27 cellular contexts compared by ENCODE assay signal in the genomic region with DNA sequence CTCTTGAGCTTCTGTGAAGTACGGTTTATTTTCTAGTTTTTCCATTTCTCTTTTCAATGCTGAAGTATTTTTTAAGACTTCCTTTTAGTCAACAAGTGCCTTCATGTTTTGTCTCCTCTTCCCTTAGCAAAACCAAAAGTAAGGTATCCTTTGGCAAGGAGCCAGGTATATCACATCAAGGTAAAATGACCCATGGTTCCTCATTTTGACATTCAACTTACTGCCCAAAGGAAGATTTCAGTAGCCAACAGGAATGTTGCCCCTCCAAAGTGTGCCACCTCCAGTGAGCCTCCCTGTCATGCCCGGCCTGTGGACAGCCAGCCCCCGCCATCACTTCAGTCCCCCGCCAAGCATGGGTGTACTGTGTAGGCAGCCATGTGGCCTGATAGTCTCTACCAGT.
"Had no signal": no experiment of that assay in that cellular context is flagged by ENCODE, and none has a peak within 500 bp of the region (broad histone marks: within the 10 kb centered on the region; RNA-seq: fewer than 3 reads in every experiment).

No MANE protein-coding gene starts in this region.

- H3K27ac Mint-ChIP-seq: activated CD4-positive, alpha-beta memory T cell treated with anti-CD3 and anti-CD28 coated beads, Interleukin-2, amount 10 ng/mL, durations not matched to agents 7 days and 5 days; activated CD4-positive, alpha-beta T cell treated with anti-CD3 and anti-CD28 coated beads for 36 hours; activated naive CD4-positive, alpha-beta T cell treated with anti-CD3 and anti-CD28 coated beads for 36 hours; activated naive CD8-positive, alpha-beta T cell; activated T-helper 17 cell treated with anti-CD3 and anti-CD28 coated beads, Interleukin-2, amount 50 U/mL, for 72 hours; brain; T-cell had no signal

- H3K27ac ChIP-seq: SK-N-MC, VCaP had no signal

- H3K36me3 Mint-ChIP-seq: activated naive CD8-positive, alpha-beta T cell; brain; T-cell had no signal

- H3K4me3 Mint-ChIP-seq: activated CD4-positive, alpha-beta memory T cell treated with anti-CD3 and anti-CD28 coated beads, Interleukin-2, amount 10 ng/mL, durations not matched to agents 7 days and 5 days; activated CD4-positive, alpha-beta T cell treated with anti-CD3 and anti-CD28 coated beads for 36 hours; activated naive CD4-positive, alpha-beta T cell treated with anti-CD3 and anti-CD28 coated beads for 36 hours; activated naive CD8-positive, alpha-beta T cell; activated T-helper 17 cell treated with anti-CD3 and anti-CD28 coated beads, Interleukin-2, amount 50 U/mL, for 72 hours; brain; central memory CD8-positive, alpha-beta T cell; T-cell had no signal

- ATAC-seq: activated CD4-positive, alpha-beta T cell treated with anti-CD3 and anti-CD28 coated beads for 36 hours; activated T-helper 17 cell treated with anti-CD3 and anti-CD28 coated beads, Interleukin-2, amount 50 U/mL, for 72 hours; Right ventricle myocardium inferior; T-cell had no signal

- DNase-seq: activated CD4-positive, alpha-beta memory T cell treated with anti-CD3 and anti-CD28 coated beads, Interleukin-2, amount 10 ng/mL, durations not matched to agents 7 days and 5 days; activated CD4-positive, alpha-beta T cell treated with anti-CD3 and anti-CD28 coated beads, Interleukin-2, amount 50 U/mL, for 1 hour; activated gamma-delta T cell; activated naive CD4-positive, alpha-beta T cell treated with anti-CD3 and anti-CD28 coated beads for 36 hours; activated T-cell treated with anti-CD3 and anti-CD28 coated beads for 4 hours; amygdala; MV-4-11; NCI-H1092 treated with DMSO at 0.1 percent for 48 hours; NCI-H1417 treated with DMSO at 0.1 percent for 48 hours; NCI-H1694; NCI-H2029; NCI-H2107; NCI-H2171 treated with DMSO at 0.1 percent for 48 hours; NCI-H226; NCI-H510A; NCI-H526 treated with DMSO at 0.1 percent for 48 hours; NK-92 treated with Interleukin-12 subunit alpha and Interleukin-12 subunit beta, amount 100 ng/mL, for 24 hours; T-cell had no signal

- H3K27me3 Mint-ChIP-seq: activated naive CD8-positive, alpha-beta T cell had no signal

- H3K4me1 Mint-ChIP-seq: activated CD4-positive, alpha-beta memory T cell treated with anti-CD3 and anti-CD28 coated beads, Interleukin-2, amount 10 ng/mL, durations not matched to agents 7 days and 5 days; activated CD4-positive, alpha-beta T cell treated with anti-CD3 and anti-CD28 coated beads for 36 hours; activated T-helper 17 cell treated with anti-CD3 and anti-CD28 coated beads, Interleukin-2, amount 50 U/mL, for 72 hours; brain; central memory CD8-positive, alpha-beta T cell; T-cell had no signal

- H3K4me3 ChIP-seq: SK-N-MC had no signal

- FAIRE-seq: astrocyte had no signal
